ENCODE assay signal across 7 cellular contexts in the genomic region with DNA sequence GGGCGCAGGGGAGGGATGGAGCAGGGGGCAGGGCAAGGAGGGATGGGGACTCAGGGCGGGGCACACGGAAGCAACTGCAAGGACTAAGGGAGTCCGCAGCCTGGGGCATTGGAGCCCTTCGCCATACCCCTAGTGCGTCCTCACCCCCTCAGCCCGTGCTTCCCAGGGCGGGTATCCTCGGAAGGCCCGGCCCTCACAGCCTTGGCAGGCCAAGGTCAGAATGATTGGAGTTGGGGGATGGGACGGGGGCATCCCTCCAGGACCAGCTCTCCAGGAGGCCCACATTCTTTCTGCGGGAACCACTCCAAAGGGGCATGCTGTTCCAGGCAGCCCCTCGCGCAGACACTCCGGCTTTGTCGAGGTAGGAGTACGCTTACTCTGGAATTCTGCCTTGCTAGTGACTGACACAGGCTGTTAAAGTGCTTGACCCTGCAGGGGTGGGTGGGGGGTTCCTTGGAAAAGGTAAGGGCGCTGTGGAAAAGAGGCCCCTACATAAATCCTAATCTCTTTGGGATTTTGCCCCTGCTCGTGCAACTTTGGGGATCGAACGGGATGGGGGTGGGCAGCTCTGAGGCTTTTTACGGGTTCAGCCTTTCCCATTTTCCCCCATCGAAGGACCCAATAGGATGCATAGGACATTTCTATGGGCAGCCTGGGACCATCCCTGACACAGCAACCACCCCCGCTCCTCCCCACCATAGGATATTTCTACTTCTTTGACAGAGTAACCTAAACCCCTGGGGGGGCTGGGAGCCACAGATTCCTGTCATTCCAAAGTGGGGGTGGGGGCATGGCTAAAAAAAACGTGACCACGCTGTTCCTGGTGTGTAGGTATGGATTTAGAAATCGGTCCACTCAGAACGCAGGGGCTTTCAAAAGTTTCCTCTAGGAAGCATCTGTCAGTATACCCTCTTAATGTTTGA. TPM values are rescaled to one million over a fixed set of nuclear protein-coding genes. Genes with fewer than 3 reads are reported as not detected.
DNase-seq lines count a peak whose midpoint lies in the region; ATAC-seq and TF ChIP-seq lines count a peak whose summit lies in the region.

No MANE protein-coding gene starts in this region.

- H3K27ac Mint-ChIP-seq in H9: peak overlapping the region in 1 of 3 experiments; percentile 72; a peak in 2 of 7 replicates

- no peak for TF ChIP-seq EP300 in stomach (IDR thresholded peaks at IDR 0.05)

- no peak overlapping the region for H2BK5ac ChIP-seq in H9 (ENCODE audit: insufficient read length, low read length)

- no peak overlapping the region for H3K27ac ChIP-seq in H9 (ENCODE audit: insufficient read length, low read depth, low read length)
- peak overlapping the region; percentile 59 to 96 (median 86) for H3K27ac ChIP-seq in stomach

- DNase-seq in H9 (peak; percentile 26), stomach (no peak), NCI-H2171 treated with DMSO at 0.1 percent for 48 hours (lab: John Stamatoyannopoulos, UW) (no peak), KBM-7 (no peak)

- no peak overlapping the region for H2AFZ ChIP-seq in H9 (ENCODE audit: low read length)

- 0 out of 2 replicates have a peak, but pooled peaks cover 5% of the 10 kb centered on the region for H3K4me1 ChIP-seq in H9 (ENCODE audit: insufficient read depth, low read length)
- H3K4me1 ChIP-seq in stomach: peaks cover 17 to 58% (median 52%) of the 10 kb centered on the region in 4 donors

- peaks cover 23% of the 10 kb centered on the region for H3K79me2 ChIP-seq in H9 (ENCODE audit: insufficient read depth, low read length)

- H3K4me3 ChIP-seq in WI38 (ENCODE audit: low read depth, low read length) (peak overlapping the region; percentile 88), iPS-18c (ENCODE audit: insufficient read depth, low read depth, low read length) (peak overlapping the region; percentile 59), stomach (peak overlapping the region; percentile 65 to 81 (median 78))

- H3K18ac ChIP-seq in H9 (ENCODE audit: insufficient read length, low read depth, low read length): no peak overlapping the region

- H4K20me1 ChIP-seq in H9 (ENCODE audit: control insufficient read depth, insufficient read depth, insufficient read length): peaks cover 2% of the 10 kb centered on the region

- no peak overlapping the region for H4K91ac ChIP-seq in H9 (ENCODE audit: insufficient read length, low read depth, low read length)

- no peaks in the 10 kb centered on the region for H3K9me3 ChIP-seq in H9 (ENCODE audit: control insufficient read depth, low read depth, low read length)
- H3K9me3 ChIP-seq in iPS-18c (ENCODE audit: control insufficient read depth, insufficient read depth, low read length): no peaks in the 10 kb centered on the region
- H3K9me3 ChIP-seq in stomach: no peaks in the 10 kb centered on the region

- H3T11ph ChIP-seq in H9 (ENCODE audit: low read length): no peak overlapping the region

- no peak for TF ChIP-seq CTCF in H9 (conservative IDR thresholded peaks at IDR 0.05)
- TF ChIP-seq CTCF in WI38 (IDR thresholded peaks at IDR 0.05; ENCODE audit: low read depth, low read length): no peak
- no peak for TF ChIP-seq CTCF in stomach (IDR thresholded peaks at IDR 0.05)

- no peak overlapping the region for H4K5ac ChIP-seq in H9 (ENCODE audit: insufficient read length, low read depth, low read length)

- peaks cover 4 to 35% (median 15%) of the 10 kb centered on the region in 4 donors for H3K36me3 ChIP-seq in stomach

- no peak overlapping the region for H3K9ac ChIP-seq in H9 (ENCODE audit: extremely low read depth, insufficient read length, low read length)

- no peak overlapping the region for H2AK5ac ChIP-seq in H9 (ENCODE audit: insufficient read length, low read length)

- peaks cover 17 to 32% of the 10 kb centered on the region in 2 experiments for H3K4me1 Mint-ChIP-seq in H9

- H2BK15ac ChIP-seq in H9 (ENCODE audit: low read depth, low read length): no peak overlapping the region

- no peaks in the 10 kb centered on the region; the same call in 1 of the 2 replicates for H3K27me3 Mint-ChIP-seq in H9 (ENCODE audit: low read depth)

- no peak for TF ChIP-seq POLR2A in stomach (IDR thresholded peaks at IDR 0.05)

- intact Hi-C loops in stomach (cut with DNase I; ENCODE audit: low total_unique reads): no loop called here

- no peak overlapping the region for H2BK12ac ChIP-seq in H9 (ENCODE audit: insufficient read length, low read depth, low read length)

- H2BK20ac ChIP-seq in H9 (ENCODE audit: low read depth, low read length, poor library complexity, severe bottlenecking): no peak overlapping the region

- H3K23me2 ChIP-seq in H9 (ENCODE audit: insufficient read length, low read depth, low read length, poor library complexity, severe bottlenecking): peaks cover 15% of the 10 kb centered on the region

- H3K56ac ChIP-seq in H9 (ENCODE audit: insufficient read length, low read depth, low read length): no peak overlapping the region

- H3K9me3 Mint-ChIP-seq in H9: no peaks in the 10 kb centered on the region

- no peak for ATAC-seq in GM19463 (IDR thresholded peaks at IDR 0.05; ENCODE audit: unreplicated experiment)

- no peak overlapping the region for H3K14ac ChIP-seq in H9 (ENCODE audit: insufficient read depth, low read length)

- no peak overlapping the region for H3K23ac ChIP-seq in H9 (ENCODE audit: insufficient read length, low read depth, low read length)

- no peak overlapping the region for H2BK120ac ChIP-seq in H9 (ENCODE audit: low read depth, low read length, poor library complexity, severe bottlenecking)

- H3K27me3 ChIP-seq in H9 (ENCODE audit: insufficient read depth, low read length): peaks cover 4% of the 10 kb centered on the region; the same call in 1 of the 2 replicates
- H3K27me3 ChIP-seq in stomach: no peaks in the 10 kb centered on the region

- peaks cover 16% of the 10 kb centered on the region for H3K79me1 ChIP-seq in H9 (ENCODE audit: insufficient read depth, low read depth, low read length, poor library complexity, severe bottlenecking)

- no peak overlapping the region for H3K4ac ChIP-seq in H9 (ENCODE audit: low read depth, low read length)

- peak overlapping the region; percentile 86 for H3K4me2 ChIP-seq in H9 (ENCODE audit: insufficient read depth, insufficient read length, low read length)

- peak overlapping the region; percentile 92 to 99 for H3K4me3 Mint-ChIP-seq in H9

- H4K8ac ChIP-seq in H9 (replicated peaks; ENCODE audit: insufficient read length, low read depth, low read length): no peak overlapping the region

- H3K36me3 Mint-ChIP-seq in H9 (ENCODE audit: insufficient read depth in 1 of 3, low read depth in 3 of 3): peaks cover 18 to 36% (median 29%) of the 10 kb centered on the region in 3 experiments; a peak in 6 of 7 replicates

- WGBS in H9 (ENCODE audit: extremely low coverage, insufficient read length, low lambda C conversion rate): no CpG with 5 or more reads among the region's 28 CpGs
- WGBS in stomach, 5 donors: 22 to 29% (median 23%) methylated on average over 25 to 28 of the region's 28 CpGs

- in situ Hi-C loops in KBM-7 (cut with MboI; ENCODE audit: low pct_unique_long_range_greater_than_20kb, low sequenced_read_pairs): no loop called here

RNA-seq across cellular contexts. Expression of gene TRIM11, which starts 0.7 kb away (rescaled TPM):
- total RNA-seq in H9 (2021) (38.1 and 41.4 TPM in 2 replicates), stomach (100 to 1,000 TPM in 1 of 5 donors, 10 to 100 TPM in 3, 1 to 10 TPM in 1; 7.1 to 163 (median 23.9) TPM)
- polyA plus RNA-seq in stomach: 10 to 100 TPM in 2 of 3 donors, 1 to 10 TPM in 1; 9.4 to 15.7 (median 10.8) TPM

RNA-seq across cellular contexts. Expression of gene TRIM17, which starts 9.3 kb away (rescaled TPM):
- 2.8 TPM in 2 replicates for total RNA-seq in H9 (2021)
- total RNA-seq in stomach: 1 to 10 TPM in 3 of 5 donors, not detected in 2; 1.8 to 6.2 (median 5.3) TPM
- polyA plus RNA-seq in stomach: 1 to 10 TPM in 2 of 3 donors, not detected in 1; 1.2 to 1.7 TPM
